Comparison of ENCODE assay signal across 8 cellular contexts in genomic region chr19:35124098-35125060, GRCh38. TPM values are rescaled to one million over a fixed set of nuclear protein-coding genes. Genes with fewer than 3 reads are reported as not detected.
DNase-seq lines count a peak whose midpoint lies in the region; ATAC-seq and TF ChIP-seq lines count a peak whose summit lies in the region.

No MANE protein-coding gene starts in this region.

- TF ChIP-seq CTCF in fibroblast of the aortic adventitia (IDR thresholded peaks at IDR 0.05; ENCODE audit: insufficient read depth, low read length): no peak

- peak overlapping the region; percentile 87 for H3K4me3 ChIP-seq in fibroblast of the aortic adventitia (ENCODE audit: low read depth, low read length)

- peak; percentile 77 to 84 for DNase-seq in NCI-H2081 (lab: John Stamatoyannopoulos, UW)
- DNase-seq in NCI-H2081 treated with DMSO at 0.1 percent for 48 hours (lab: John Stamatoyannopoulos, UW): no peak
- peak; percentile 91 for DNase-seq in RPMI7951 (ENCODE audit: low read depth)
- DNase-seq in activated T-helper 9 cell treated with anti-CD3 and anti-CD28 coated beads, Interleukin-2, amount 50 U/mL, for 16 hours (ENCODE audit: low read depth): peak; percentile 81
- DNase-seq in fibroblast of the aortic adventitia (ENCODE audit: low read depth): peak; percentile 94
- peak; percentile 56 to 99 (median 93) for DNase-seq in nucleus accumbens (lab: John Stamatoyannopoulos, UW)
- DNase-seq in substantia nigra (lab: John Stamatoyannopoulos, UW): peak; percentile 70 to 97 (median 92)

- peak; percentile 65 for ATAC-seq in HG03469 (IDR thresholded peaks at IDR 0.05; ENCODE audit: unreplicated experiment)

- H3K27ac ChIP-seq in substantia nigra (ENCODE audit: low read depth, low read length, poor library complexity, severe bottlenecking): peak overlapping the region; percentile 98

RNA-seq across cellular contexts. Expression of gene FXYD3, which starts 8.8 kb away (rescaled TPM):
- 3.0 and 3.7 TPM in 2 replicates for total RNA-seq in RPMI7951 (2014; rRNA removed; shearing (Covaris generic))
- total RNA-seq in fibroblast of the aortic adventitia (ENCODE audit: low replicate concordance): 1.3 TPM in 1 of 2 replicates, not detected in the other

RNA-seq across cellular contexts. Expression of gene LGI4, which starts 10.5 kb away (rescaled TPM):
- 0.36 TPM in 1 of 2 replicates, not detected in the other for total RNA-seq in RPMI7951 (2014; rRNA removed; shearing (Covaris generic))
- total RNA-seq in fibroblast of the aortic adventitia (ENCODE audit: low replicate concordance): 0.09 and 3.7 TPM in 2 replicates

RNA-seq across cellular contexts. Expression of gene FXYD1, which starts 14.2 kb away (rescaled TPM):
- total RNA-seq in RPMI7951 (2014; rRNA removed; shearing (Covaris generic)): 0.98 TPM in 1 of 2 replicates, not detected in the other
- total RNA-seq in fibroblast of the aortic adventitia (ENCODE audit: low replicate concordance): 2.5 and 6.5 TPM in 2 replicates

RNA-seq across cellular contexts. Expression of gene FXYD7, which starts 18.7 kb away (rescaled TPM):
- total RNA-seq in RPMI7951 (2014; rRNA removed; shearing (Covaris generic)): not detected in 2 replicates
- not detected in 2 replicates for total RNA-seq in fibroblast of the aortic adventitia (ENCODE audit: low replicate concordance)

RNA-seq across cellular contexts. Expression of gene FXYD5, which starts 30.2 kb away (rescaled TPM):
- 258 and 338 TPM in 2 replicates for total RNA-seq in RPMI7951 (2014; rRNA removed; shearing (Covaris generic))
- total RNA-seq in fibroblast of the aortic adventitia (ENCODE audit: low replicate concordance): 11.5 and 59.8 TPM in 2 replicates
